Comparison of ENCODE assay signal across 8 cellular contexts in genomic region chr6:147203311-147204059, GRCh38. TPM values are rescaled to one million over a fixed set of nuclear protein-coding genes. Genes with fewer than 3 reads are reported as not detected.
DNase-seq lines count a peak whose midpoint lies in the region; ATAC-seq and TF ChIP-seq lines count a peak whose summit lies in the region.

No MANE protein-coding gene starts in this region.

- H3K36me3 ChIP-seq in adrenal gland (replicated peaks in 1 of 2) (no peaks in the 10 kb centered on the region), psoas muscle (ENCODE audit: insufficient read depth in 1 of 2, low read depth in 1 of 2) (no peaks in the 10 kb centered on the region), urinary bladder (ENCODE audit: insufficient read depth) (no peaks in the 10 kb centered on the region)

- DNase-seq in GM12865 (ENCODE audit: low read depth): peak; percentile 87
- DNase-seq in NCI-H1048 (lab: John Stamatoyannopoulos, UW): peak; percentile 40
- peak; percentile 57 for DNase-seq in T follicular helper cell (ENCODE audit: low read depth)
- peak; percentile 60 to 82 (median 71) for DNase-seq in adrenal gland
- DNase-seq in left ventricle myocardium superior: peak; percentile 88
- peak; percentile 74 to 88 for DNase-seq in psoas muscle

- no peak for TF ChIP-seq CTCF in GM12865 (IDR thresholded peaks at IDR 0.05; ENCODE audit: insufficient read depth, low read depth, low read length, missing control alignments)
- no peak for TF ChIP-seq CTCF in adrenal gland (IDR thresholded peaks at IDR 0.05)
- no peak for TF ChIP-seq CTCF in psoas muscle (IDR thresholded peaks at IDR 0.05)

- intact Hi-C loops in adrenal gland (cut with DNase I) (loop anchor here in 1 of 2 donors (5.0 kb wide), 1 partner anchor 346 kb away; no protein-coding TSS in a partner anchor), left ventricle myocardium superior (cut with micrococcal nuclease) (no loop called here), psoas muscle (cut with DNase I) (loop anchor here in 1 of 2 donors (10.0 kb wide), 1 partner anchor 349 kb away; no protein-coding TSS in a partner anchor)

- H3K27me3 ChIP-seq in adrenal gland: no peaks in the 10 kb centered on the region
- no peaks in the 10 kb centered on the region for H3K27me3 ChIP-seq in psoas muscle (ENCODE audit: insufficient read depth in 3 of 3, low read length in 2 of 3)

- peak; percentile 78 to 93 for TF ChIP-seq POLR2A in adrenal gland (IDR thresholded peaks at IDR 0.05)

- H3K4me3 ChIP-seq in GM12865 (ENCODE audit: low read depth, low read length) (peak overlapping the region; percentile 99), adrenal gland (peak overlapping the region; percentile 29 to 93 (median 55)), psoas muscle (peak overlapping the region; percentile 94), urinary bladder (ENCODE audit: low read depth, low read length) (peak overlapping the region; percentile 81)

- WGBS in adrenal gland, 4 donors: 0 to 1% (median 0%) methylated on average over 16 to 74 of the region's 74 CpGs
- WGBS in psoas muscle, 3 donors: 0% methylated on average over 41 to 74 of the region's 74 CpGs
- under 1% methylated on average over 74 of the region's 74 CpGs for WGBS in urinary bladder

- H3K4me1 ChIP-seq in adrenal gland (replicated peaks in 1 of 2) (peaks cover 11 to 29% of the 10 kb centered on the region in 2 donors), psoas muscle (peaks cover 15% of the 10 kb centered on the region), urinary bladder (ENCODE audit: insufficient read depth) (peaks cover 2% of the 10 kb centered on the region)

- H3K9me3 ChIP-seq in adrenal gland (replicated peaks in 1 of 3) (no peaks in the 10 kb centered on the region), psoas muscle (no peaks in the 10 kb centered on the region)

- peak; percentile 59 for ATAC-seq in HG02588 (IDR thresholded peaks at IDR 0.05; ENCODE audit: unreplicated experiment)
- peak; percentile 89 for ATAC-seq in left ventricle myocardium superior
- ATAC-seq in psoas muscle: peak; percentile 79 to 83 (median 82)

- H3K27ac ChIP-seq in adrenal gland (peak overlapping the region; percentile 69 to 97 (median 95)), psoas muscle (peak overlapping the region; percentile 98), urinary bladder (ENCODE audit: low read depth) (peak overlapping the region; percentile 92)

RNA-seq across cellular contexts. Expression of gene STXBP5, which starts 0.7 kb away (rescaled TPM):
- total RNA-seq in adrenal gland: 10 to 100 TPM; 18.0 to 66.3 (median 30.1) TPM
- 10 to 100 TPM; 22.8 to 40.1 (median 26.5) TPM for polyA plus RNA-seq in adrenal gland
- total RNA-seq in left ventricle myocardium superior: 16.8 TPM
- total RNA-seq in psoas muscle: 10 to 100 TPM; 16.8 to 20.0 (median 18.9) TPM
- polyA plus RNA-seq in psoas muscle: 10 to 100 TPM in 1 of 3 donors, 1 to 10 TPM in 2; 4.1 to 18.7 (median 8.2) TPM
- total RNA-seq in urinary bladder: 37.9 TPM
- 6.8 TPM for polyA plus RNA-seq in urinary bladder

Comparison
In these comparisons a context has a peak if more than half of its experiments do, and no peak if none do; other contexts are left out.
1. Peak in every context shown above with its lines: DNase-seq, ATAC-seq, H3K4me3 ChIP-seq and H3K27ac ChIP-seq.